Comparison of ENCODE assay signal across 27 cellular contexts in genomic region chr1:169514566-169515270, GRCh38. TPM values are rescaled to one million over a fixed set of nuclear protein-coding genes. Genes with fewer than 3 reads are reported as not detected.
DNase-seq lines count a peak whose midpoint lies in the region; TF ChIP-seq lines count a peak whose summit lies in the region.
"Had no signal": no experiment of that assay in that cellular context is flagged by ENCODE, and none has a peak within 500 bp of the region (broad histone marks: within the 10 kb centered on the region; RNA-seq: fewer than 3 reads in every experiment).

No MANE protein-coding gene starts in this region.

- H3K36me3 Mint-ChIP-seq in activated CD4-positive, alpha-beta T cell treated with anti-CD3 and anti-CD28 coated beads, Interleukin-2, amount 10 ng/mL, durations not matched to agents 24 days and 14 days (ENCODE audit: low read depth) = peaks cover 72% of the 10 kb centered on the region
- H3K36me3 Mint-ChIP-seq: IgD-negative memory B cell, natural killer cell had no signal

- no peak overlapping the region for H3K9ac ChIP-seq in subcutaneous abdominal adipose tissue (ENCODE audit: low read length in 5 of 5)
- H3K9ac ChIP-seq: SK-N-SH had no signal

- H3K4me3 Mint-ChIP-seq in activated CD4-positive, alpha-beta T cell treated with anti-CD3 and anti-CD28 coated beads, Interleukin-2, amount 10 ng/mL, durations not matched to agents 24 days and 14 days = no peak overlapping the region
- H3K4me3 Mint-ChIP-seq: activated naive CD4-positive, alpha-beta T cell treated with anti-CD3 and anti-CD28 coated beads for 36 hours; activated T-helper 1 cell treated with anti-CD3 and anti-CD28 coated beads, Interleukin-12 subunit alpha, Interleukin-12 subunit beta, Interleukin-2, Interleukin-4 antibody, amounts not matched to agents 30 ng/mL and 10 ng/mL and 1 ng/mL, durations not matched to agents 14 hours and 24 hours and 36 hours; B cell; H9; IgD-negative memory B cell; natural killer cell; stimulated activated naive CD8-positive, alpha-beta T cell treated with anti-CD3 and anti-CD28 coated beads, Interleukin-15, amount 100 ng/mL, for 72 hours; T-helper 1 cell treated with Interleukin-12 subunit alpha and Interleukin-12 subunit beta and Interleukin-4 antibody, amounts not matched to agents 30 μg/mL and 1 μg/mL, for 36 hours had no signal

- peak overlapping the region; percentile 99 for H3K27ac ChIP-seq in VCaP
- H3K27ac ChIP-seq in subcutaneous abdominal adipose tissue (ENCODE audit: low read depth, low read length) = peak overlapping the region; percentile 96
- H3K27ac ChIP-seq: gastroesophageal sphincter, left lung had no signal

- no peak for TF ChIP-seq CTCF in VCaP (conservative IDR thresholded peaks at IDR 0.05)
- no peak for TF ChIP-seq CTCF in fibroblast of mammary gland (conservative IDR thresholded peaks at IDR 0.05; ENCODE audit: control insufficient read depth, insufficient read depth, low read depth, low read length)
- no peak for TF ChIP-seq CTCF in lower leg skin (IDR thresholded peaks at IDR 0.05)

- H3K9me3 Mint-ChIP-seq in activated CD4-positive, alpha-beta T cell treated with anti-CD3 and anti-CD28 coated beads, Interleukin-2, amount 10 ng/mL, durations not matched to agents 24 days and 14 days = no peaks in the 10 kb centered on the region
- H3K9me3 Mint-ChIP-seq: activated naive CD4-positive, alpha-beta T cell treated with anti-CD3 and anti-CD28 coated beads for 36 hours; activated T-helper 1 cell treated with anti-CD3 and anti-CD28 coated beads, Interleukin-12 subunit alpha, Interleukin-12 subunit beta, Interleukin-2, Interleukin-4 antibody, amounts not matched to agents 30 ng/mL and 10 ng/mL and 1 ng/mL, durations not matched to agents 14 hours and 24 hours and 36 hours; H9; IgD-negative memory B cell; natural killer cell; stimulated activated naive CD8-positive, alpha-beta T cell treated with anti-CD3 and anti-CD28 coated beads, Interleukin-15, amount 100 ng/mL, for 72 hours; T-helper 1 cell treated with Interleukin-12 subunit alpha and Interleukin-12 subunit beta and Interleukin-4 antibody, amounts not matched to agents 30 μg/mL and 1 μg/mL, for 36 hours had no signal

- no peaks in the 10 kb centered on the region for H3K9me3 ChIP-seq in subcutaneous abdominal adipose tissue (ENCODE audit: control insufficient read depth in 5 of 5, low read length in 5 of 5)
- H3K9me3 ChIP-seq: gastroesophageal sphincter, left lung, SK-N-SH, tibial nerve had no signal

- no peaks in the 10 kb centered on the region for H3K36me3 ChIP-seq in subcutaneous abdominal adipose tissue (ENCODE audit: control insufficient read depth in 5 of 5, insufficient read depth in 5 of 5, low read length in 5 of 5)
- H3K36me3 ChIP-seq: gastroesophageal sphincter, tibial nerve had no signal

- no peak for DNase-seq in activated CD4-positive, alpha-beta T cell treated with anti-CD3 and anti-CD28 coated beads, Interleukin-2, amount 10 ng/mL, durations not matched to agents 24 days and 14 days
- DNase-seq in activated CD4-positive, alpha-beta T cell treated with anti-CD3 and anti-CD28 coated beads, Interleukin-2, amount 50 U/mL, for 4 hours = no peak
- DNase-seq in fibroblast of mammary gland (ENCODE audit: low read depth) (peak; percentile 11), lower leg skin (ENCODE audit: low spot score in 2 of 2) (no peak), CD1c-positive myeloid dendritic cell (ENCODE audit: extremely low spot score) (no peak)
- DNase-seq in activated CD4-positive, CD25-positive, alpha-beta regulatory T cell treated with anti-CD3 and anti-CD28 coated beads, Interleukin-2, amount 50 U/mL, for 72 hours = no peak
- DNase-seq: activated CD4-positive, alpha-beta T cell treated with anti-CD3 and anti-CD28 coated beads for 4 hours; activated naive CD4-positive, alpha-beta T cell treated with anti-CD3 and anti-CD28 coated beads for 36 hours; effector CD8-positive, alpha-beta T cell; erythroblast; H9; hippocampal formation; left lung; MM.1S; natural killer cell; NCI-H2081 treated with DMSO at 0.1 percent for 48 hours; OCI-M1; SK-N-SH; stimulated activated naive CD8-positive, alpha-beta T cell treated with anti-CD3 and anti-CD28 coated beads, Interleukin-15, amount 100 ng/mL, for 72 hours had no signal

- no peak for TF ChIP-seq POLR2A in lower leg skin (IDR thresholded peaks at IDR 0.05)

- intact Hi-C loops in activated CD4-positive, alpha-beta T cell treated with anti-CD3 and anti-CD28 coated beads, Interleukin-2, amount 10 ng/mL, durations not matched to agents 24 days and 14 days (cut with micrococcal nuclease) = no loop called here
- intact Hi-C loops in lower leg skin (cut with DNase I; ENCODE audit: low total_unique reads) = no loop called here

- peaks cover 5% of the 10 kb centered on the region for H3K4me1 Mint-ChIP-seq in activated CD4-positive, alpha-beta T cell treated with anti-CD3 and anti-CD28 coated beads, Interleukin-2, amount 10 ng/mL, durations not matched to agents 24 days and 14 days
- H3K4me1 Mint-ChIP-seq: B cell; natural killer cell; stimulated activated naive CD8-positive, alpha-beta T cell treated with anti-CD3 and anti-CD28 coated beads, Interleukin-15, amount 100 ng/mL, for 72 hours had no signal

- peaks cover 4 to 35% (median 11%) of the 10 kb centered on the region in 5 donors for H3K4me1 ChIP-seq in subcutaneous abdominal adipose tissue (ENCODE audit: control insufficient read depth in 5 of 5, insufficient read depth in 5 of 5, low read length in 5 of 5)

- H3K27ac Mint-ChIP-seq in activated CD4-positive, alpha-beta T cell treated with anti-CD3 and anti-CD28 coated beads, Interleukin-2, amount 10 ng/mL, durations not matched to agents 24 days and 14 days = peak overlapping the region; percentile 13
- H3K27ac Mint-ChIP-seq: activated naive CD4-positive, alpha-beta T cell treated with anti-CD3 and anti-CD28 coated beads for 36 hours; activated T-helper 1 cell treated with anti-CD3 and anti-CD28 coated beads, Interleukin-12 subunit alpha, Interleukin-12 subunit beta, Interleukin-2, Interleukin-4 antibody, amounts not matched to agents 30 ng/mL and 10 ng/mL and 1 ng/mL, durations not matched to agents 14 hours and 24 hours and 36 hours; B cell; H9; IgD-negative memory B cell; natural killer cell; stimulated activated naive CD8-positive, alpha-beta T cell treated with anti-CD3 and anti-CD28 coated beads, Interleukin-15, amount 100 ng/mL, for 72 hours; T-helper 1 cell treated with Interleukin-12 subunit alpha and Interleukin-12 subunit beta and Interleukin-4 antibody, amounts not matched to agents 30 μg/mL and 1 μg/mL, for 36 hours had no signal

- no peaks in the 10 kb centered on the region for H3K27me3 Mint-ChIP-seq in activated CD4-positive, alpha-beta T cell treated with anti-CD3 and anti-CD28 coated beads, Interleukin-2, amount 10 ng/mL, durations not matched to agents 24 days and 14 days
- H3K27me3 Mint-ChIP-seq: B cell; IgD-negative memory B cell; stimulated activated naive CD8-positive, alpha-beta T cell treated with anti-CD3 and anti-CD28 coated beads, Interleukin-15, amount 100 ng/mL, for 72 hours had no signal

- H3K27me3 ChIP-seq in subcutaneous abdominal adipose tissue (ENCODE audit: control insufficient read depth in 5 of 5, insufficient read depth in 4 of 5, low read length in 5 of 5) = no peaks in the 10 kb centered on the region
- H3K27me3 ChIP-seq: gastroesophageal sphincter, left lung, tibial nerve had no signal

- H3K4me3 ChIP-seq in fibroblast of mammary gland (ENCODE audit: control insufficient read depth, low read depth, low read length) (no peak overlapping the region), subcutaneous abdominal adipose tissue (ENCODE audit: low read depth in 1 of 5, low read length in 5 of 5) (no peak overlapping the region), lower leg skin (ENCODE audit: low read depth, poor library complexity, severe bottlenecking) (no peak overlapping the region)
- H3K4me3 ChIP-seq: gastroesophageal sphincter, left lung, tibial nerve had no signal

- 50 to 56% methylated on average over 2 of the region's 2 CpGs for WGBS in lower leg skin, 2 donors

RNA-seq across cellular contexts. Expression of gene SLC19A2, which starts 29.0 kb away (rescaled TPM):
- total RNA-seq in activated CD4-positive, alpha-beta T cell treated with anti-CD3 and anti-CD28 coated beads, Interleukin-2, amount 10 ng/mL, durations not matched to agents 24 days and 14 days = 12.1 and 12.2 TPM in 2 replicates
- total RNA-seq in lower leg skin = 10 to 100 TPM; 25.2 to 37.4 (median 35.1) TPM
